Comparison of ENCODE assay signal across 8 cellular contexts in genomic region chr17:2337152-2337810, GRCh38. TPM values are rescaled to one million over a fixed set of nuclear protein-coding genes. Genes with fewer than 3 reads are reported as not detected.
DNase-seq lines count a peak whose midpoint lies in the region; ATAC-seq and TF ChIP-seq lines count a peak whose summit lies in the region.

TSS of gene SGSM2 (plus strand) at chr17:2337501. CDS start at chr17:2337689, 188 bp downstream.

- H3K4me3 Mint-ChIP-seq in neural crest cell = peak within 1 kb of the TSS; percentile 99

- TF ChIP-seq CTCF in GM10248 (IDR thresholded peaks at IDR 0.05; ENCODE audit: control extremely low read depth, extremely low read depth, low read depth, missing control alignments) (no peak), RWPE2 (IDR thresholded peaks at IDR 0.05; ENCODE audit: poor library complexity, severe bottlenecking) (no peak), fibroblast of villous mesenchyme (IDR thresholded peaks at IDR 0.05; ENCODE audit: insufficient read depth, low read depth, low read length) (no peak), neural crest cell (conservative IDR thresholded peaks at IDR 0.05) (no peak)

- ATAC-seq in HG03439 (IDR thresholded peaks at IDR 0.05; ENCODE audit: unreplicated experiment) (peak; percentile 21), RWPE2 (ENCODE audit: low read depth) (peak; percentile 60), GM21786 (IDR thresholded peaks at IDR 0.05; ENCODE audit: unreplicated experiment) (no peak)

- H3K27ac Mint-ChIP-seq in neural crest cell (ENCODE audit: unreplicated experiment) = peak within 1 kb of the TSS; percentile 99

- H3K9me3 Mint-ChIP-seq in neural crest cell = no peaks in the 10 kb centered on the region

- DNase-seq in GM10248 (ENCODE audit: extremely low spot score) (peak; percentile 89), RWPE2 (ENCODE audit: low spot score) (peak; percentile 68), activated gamma-delta T cell treated with Interleukin-2 at 50 U/mL for 16 hours (peak; percentile 68), fibroblast of villous mesenchyme (ENCODE audit: low read depth) (peak; percentile 55), neural crest cell (ENCODE audit: low read depth, low spot score) (peak; percentile 67)

- H3K27ac ChIP-seq in RWPE2 (ENCODE audit: poor library complexity, severe bottlenecking) (peak within 1 kb of the TSS; percentile 62), subcutaneous abdominal adipose tissue (ENCODE audit: low read depth, low read length) (peak within 1 kb of the TSS; percentile 72)

- H3K4me1 ChIP-seq in RWPE2 (ENCODE audit: insufficient read depth, poor library complexity, severe bottlenecking) = peaks cover 6% of the 10 kb centered on the region
- H3K4me1 ChIP-seq in subcutaneous abdominal adipose tissue (ENCODE audit: control insufficient read depth in 5 of 5, insufficient read depth in 5 of 5, low read length in 5 of 5) = peaks cover 0 to 27% (median 26%) of the 10 kb centered on the region in 5 donors

- H3K9me3 ChIP-seq in RWPE2 (ENCODE audit: severe bottlenecking) (no peaks in the 10 kb centered on the region), subcutaneous abdominal adipose tissue (ENCODE audit: control insufficient read depth in 5 of 5, low read length in 5 of 5) (no peaks in the 10 kb centered on the region)

- H3K27me3 ChIP-seq in RWPE2 (ENCODE audit: insufficient read depth, poor library complexity, severe bottlenecking) (no peaks in the 10 kb centered on the region), subcutaneous abdominal adipose tissue (ENCODE audit: control insufficient read depth in 5 of 5, insufficient read depth in 4 of 5, low read length in 5 of 5) (no peaks in the 10 kb centered on the region)

- no peaks in the 10 kb centered on the region for H3K27me3 Mint-ChIP-seq in neural crest cell (ENCODE audit: low read depth)

- H3K4me3 ChIP-seq in RWPE2 (ENCODE audit: severe bottlenecking) (peak within 1 kb of the TSS; percentile 82), fibroblast of villous mesenchyme (ENCODE audit: low read depth, low read length) (peak within 1 kb of the TSS; percentile 97), subcutaneous abdominal adipose tissue (ENCODE audit: low read depth in 1 of 5, low read length in 5 of 5) (peak within 1 kb of the TSS; percentile 88 to 98 (median 96))

- peaks cover 28% of the 10 kb centered on the region for H3K4me1 Mint-ChIP-seq in neural crest cell

- H3K36me3 ChIP-seq in RWPE2 (ENCODE audit: low read depth) = peaks cover 48% of the 10 kb centered on the region
- peaks cover 19 to 37% (median 31%) of the 10 kb centered on the region in 5 donors for H3K36me3 ChIP-seq in subcutaneous abdominal adipose tissue (ENCODE audit: control insufficient read depth in 5 of 5, insufficient read depth in 5 of 5, low read length in 5 of 5)

- POLR2A ChIA-PET in GM10248 (lab: Yijun Ruan, JAX) = interaction anchor here (0.5 to 1.3 kb wide), 3 partner anchors 10 to 77 kb away, joined by 3 to 4 read pairs (median 4); no protein-coding TSS in a partner anchor

- CTCF ChIA-PET in GM10248 (lab: Yijun Ruan, JAX) = interaction anchor here (1.0 to 8.6 kb wide), 11 partner anchors 10 to 282 kb away, joined by 3 to 56 read pairs (median 6); partner anchors contain the start of gene HIC1

- peaks cover 9% of the 10 kb centered on the region for H3K36me3 Mint-ChIP-seq in neural crest cell (ENCODE audit: low read depth)

- H3K9ac ChIP-seq in subcutaneous abdominal adipose tissue (ENCODE audit: low read length in 5 of 5) = peak within 1 kb of the TSS; percentile 84 to 92 (median 89)

RNA-seq across cellular contexts. Expression of gene SGSM2, which starts in this region (rescaled TPM):
- total RNA-seq in fibroblast of villous mesenchyme (29.6 and 29.8 TPM in 2 replicates), neural crest cell (92.1 and 102 TPM in 2 replicates)
